Comparison of ENCODE assay signal across 19 cellular contexts in the genomic region with DNA sequence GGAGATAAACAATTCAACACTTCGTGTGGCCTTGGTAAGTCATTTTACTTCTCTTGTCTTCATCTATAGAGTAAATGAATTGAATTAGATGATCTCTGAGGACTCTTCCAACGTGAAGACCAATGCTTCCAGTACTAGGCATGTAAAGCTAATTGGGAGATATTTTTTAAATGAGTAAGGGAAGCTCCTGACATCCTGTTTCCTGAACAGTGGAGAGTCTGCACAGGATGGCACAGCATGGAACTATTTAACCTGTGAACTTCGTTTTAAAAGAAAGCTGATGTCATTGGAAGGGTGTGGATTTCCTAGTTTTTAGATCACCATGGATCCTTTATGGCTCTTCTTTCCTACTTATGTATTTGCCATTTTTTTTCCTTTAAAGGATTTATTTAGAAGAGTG. TPM values are rescaled to one million over a fixed set of nuclear protein-coding genes. Genes with fewer than 3 reads are reported as not detected.
DNase-seq lines count a peak whose midpoint lies in the region; ATAC-seq and TF ChIP-seq lines count a peak whose summit lies in the region.
"Had no signal": no experiment of that assay in that cellular context is flagged by ENCODE, and none has a peak within 500 bp of the region (broad histone marks: within the 10 kb centered on the region; RNA-seq: fewer than 3 reads in every experiment).

No MANE protein-coding gene starts in this region.

- no peaks in the 10 kb centered on the region for H3K4me1 Mint-ChIP-seq in nephron progenitor cell
- H3K4me1 Mint-ChIP-seq: activated CD8-positive, alpha-beta memory T cell treated with anti-CD3 and anti-CD28 coated beads, Interleukin-2, amount 10 ng/mL, durations not matched to agents 7 days and 5 days; activated naive CD8-positive, alpha-beta T cell treated with anti-CD3 and anti-CD28 coated beads, Interleukin-2, amount 50 U/mL, for 24 hours had no signal

- no peak for ATAC-seq in GM18505 (IDR thresholded peaks at IDR 0.05; ENCODE audit: unreplicated experiment)
- ATAC-seq: activated CD8-positive, alpha-beta memory T cell treated with anti-CD3 and anti-CD28 coated beads, Interleukin-2, amount 10 ng/mL, durations not matched to agents 7 days and 5 days; activated naive CD8-positive, alpha-beta T cell treated with anti-CD3 and anti-CD28 coated beads, Interleukin-2, amount 50 U/mL, for 24 hours; HCT116 had no signal

- no peaks in the 10 kb centered on the region for H3K9me3 Mint-ChIP-seq in nephron progenitor cell
- H3K9me3 Mint-ChIP-seq: activated naive CD8-positive, alpha-beta T cell treated with anti-CD3 and anti-CD28 coated beads, Interleukin-2, amount 50 U/mL, for 24 hours; activated T-helper 2 cell treated with anti-CD3 and anti-CD28 coated beads, Interferon-gamma antibody, Interleukin-2, Interleukin-4, amounts not matched to agents 10 μg/mL and 5 μg/mL and 100 μg/mL, durations not matched to agents 14 hours and 24 hours and 36 hours; dendritic cell treated with granulocyte-macrophage colony-stimulating factor and Interleukin-4, amounts not matched to agents 40 ng/mL and 50 ng/mL, for 4 days had no signal

- H3K4me3 Mint-ChIP-seq in nephron progenitor cell, result no peak overlapping the region
- H3K4me3 Mint-ChIP-seq: activated CD8-positive, alpha-beta memory T cell treated with anti-CD3 and anti-CD28 coated beads, Interleukin-2, amount 10 ng/mL, durations not matched to agents 7 days and 5 days; activated naive CD8-positive, alpha-beta T cell treated with anti-CD3 and anti-CD28 coated beads, Interleukin-2, amount 50 U/mL, for 24 hours; dendritic cell treated with granulocyte-macrophage colony-stimulating factor and Interleukin-4, amounts not matched to agents 40 ng/mL and 50 ng/mL, for 4 days had no signal

- intact Hi-C loops in lower leg skin (cut with DNase I; ENCODE audit: low total_unique reads), result no loop called here

- 14 to 22% methylated on average over 3 of the region's 3 CpGs for WGBS in lower leg skin, 2 donors

- peaks cover 83% of the 10 kb centered on the region for H3K27me3 Mint-ChIP-seq in nephron progenitor cell (ENCODE audit: low read depth, poor library complexity)

- DNase-seq in EH (ENCODE audit: low read depth), result peak; percentile 60
- DNase-seq in HS-5 (ENCODE audit: low read depth), result peak; percentile 79
- peak; percentile 80 for DNase-seq in dermis blood vessel endothelial cell
- peak; percentile 8 for DNase-seq in kidney glomerular epithelial cell (lab: John Stamatoyannopoulos, UW)
- DNase-seq in nephron progenitor cell, result no peak
- no peak for DNase-seq in lower leg skin (ENCODE audit: low spot score in 2 of 2)
- DNase-seq in activated T-cell treated with anti-CD3 and anti-CD28 coated beads, Interleukin-2, amount 50 U/mL, for 48 hours, result no peak
- DNase-seq: activated CD4-positive, alpha-beta T cell treated with anti-CD3 and anti-CD28 coated beads for 48 hours; activated CD8-positive, alpha-beta memory T cell treated with anti-CD3 and anti-CD28 coated beads, Interleukin-2, amount 10 ng/mL, durations not matched to agents 7 days and 5 days; activated naive CD8-positive, alpha-beta T cell treated with anti-CD3 and anti-CD28 coated beads, Interleukin-2, amount 50 U/mL, for 24 hours; DMS79; KBM-7; NCI-H2029 treated with DMSO at 0.1 percent for 48 hours; NCI-H510A treated with DMSO at 0.1 percent for 48 hours; nucleus accumbens had no signal

- no peak overlapping the region for H3K27ac Mint-ChIP-seq in nephron progenitor cell
- H3K27ac Mint-ChIP-seq: activated CD8-positive, alpha-beta memory T cell treated with anti-CD3 and anti-CD28 coated beads, Interleukin-2, amount 10 ng/mL, durations not matched to agents 7 days and 5 days; activated naive CD8-positive, alpha-beta T cell treated with anti-CD3 and anti-CD28 coated beads, Interleukin-2, amount 50 U/mL, for 24 hours; activated T-helper 2 cell treated with anti-CD3 and anti-CD28 coated beads, Interferon-gamma antibody, Interleukin-2, Interleukin-4, amounts not matched to agents 10 μg/mL and 5 μg/mL and 100 μg/mL, durations not matched to agents 14 hours and 24 hours and 36 hours; dendritic cell treated with granulocyte-macrophage colony-stimulating factor and Interleukin-4, amounts not matched to agents 40 ng/mL and 50 ng/mL, for 4 days had no signal

- no peak overlapping the region for H3K4me3 ChIP-seq in lower leg skin (ENCODE audit: low read depth, poor library complexity, severe bottlenecking)

- H3K36me3 Mint-ChIP-seq in nephron progenitor cell (ENCODE audit: low read depth), result no peaks in the 10 kb centered on the region
- H3K36me3 Mint-ChIP-seq: activated CD8-positive, alpha-beta memory T cell treated with anti-CD3 and anti-CD28 coated beads, Interleukin-2, amount 10 ng/mL, durations not matched to agents 7 days and 5 days had no signal

- TF ChIP-seq POLR2A in GM18505 (IDR thresholded peaks at IDR 0.05; ENCODE audit: borderline replicate concordance, extremely low read depth, insufficient read depth, insufficient read length), result no peak
- no peak for TF ChIP-seq POLR2A in lower leg skin (IDR thresholded peaks at IDR 0.05)

- TF ChIP-seq CTCF in nephron progenitor cell (IDR thresholded peaks at IDR 0.05), result no peak
- TF ChIP-seq CTCF in lower leg skin (IDR thresholded peaks at IDR 0.05), result no peak

RNA-seq across cellular contexts. Expression of a gene that starts 48.4 kb away (rescaled TPM):
- total RNA-seq in dermis blood vessel endothelial cell, result 80.5 and 159 TPM in 2 replicates
- 10 to 100 TPM; 32.0 to 69.7 (median 46.6) TPM for total RNA-seq in lower leg skin

Comparison
In these comparisons a context has a peak if more than half of its experiments do, and no peak if none do; other contexts are left out.
1. DNase-seq: peak in EH (single experiment), HS-5 (single experiment), dermis blood vessel endothelial cell (single experiment) and kidney glomerular epithelial cell (single experiment); none in nephron progenitor cell (single experiment), lower leg skin (0 of 2) and activated T-cell treated with anti-CD3 and anti-CD28 coated beads, Interleukin-2, amount 50 U/mL, for 48 hours (0 of 2).